In the genomic region with DNA sequence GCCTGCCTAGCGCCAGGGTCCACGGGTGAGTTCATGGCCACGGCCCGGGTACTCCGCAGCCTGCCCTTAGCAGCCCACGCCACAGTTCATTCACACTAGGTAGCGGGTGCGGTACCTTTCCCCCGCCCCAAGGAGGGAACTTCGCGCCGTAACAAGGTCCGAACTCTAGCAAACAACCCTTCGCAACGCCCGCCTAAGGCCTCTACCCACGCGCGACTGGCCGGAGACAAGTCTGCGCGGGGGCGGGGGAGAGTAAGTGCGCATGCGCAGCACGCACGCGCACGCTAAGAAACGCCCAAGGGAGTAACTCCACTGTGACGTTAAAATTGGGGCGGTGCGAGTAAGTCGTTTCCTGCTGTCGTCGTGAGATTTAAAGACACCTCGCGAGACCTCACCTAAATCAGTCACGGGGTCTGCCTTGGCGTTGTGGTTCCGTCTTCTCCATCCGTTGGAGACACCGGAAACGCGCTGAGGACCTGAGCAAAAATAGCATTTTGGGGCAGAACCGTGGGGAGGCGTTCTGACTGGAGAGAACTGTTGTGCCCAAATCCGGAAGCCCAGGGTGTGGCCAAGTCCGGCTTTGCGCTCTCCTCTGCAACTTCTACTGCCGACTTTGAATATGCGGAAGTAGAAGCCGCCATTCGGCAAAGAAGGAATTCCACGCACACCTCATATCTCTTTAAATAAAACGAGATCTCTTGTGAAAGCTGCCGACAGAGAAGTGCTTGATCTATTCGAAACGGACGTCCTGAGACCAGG, we compare ENCODE assay signal across 1 cellular context.
A peak's percentile ranks its signal among the peaks of the same experiment; 100 is the strongest.
TF ChIP-seq lines count a peak whose summit lies in the region.

A gene with protein sequence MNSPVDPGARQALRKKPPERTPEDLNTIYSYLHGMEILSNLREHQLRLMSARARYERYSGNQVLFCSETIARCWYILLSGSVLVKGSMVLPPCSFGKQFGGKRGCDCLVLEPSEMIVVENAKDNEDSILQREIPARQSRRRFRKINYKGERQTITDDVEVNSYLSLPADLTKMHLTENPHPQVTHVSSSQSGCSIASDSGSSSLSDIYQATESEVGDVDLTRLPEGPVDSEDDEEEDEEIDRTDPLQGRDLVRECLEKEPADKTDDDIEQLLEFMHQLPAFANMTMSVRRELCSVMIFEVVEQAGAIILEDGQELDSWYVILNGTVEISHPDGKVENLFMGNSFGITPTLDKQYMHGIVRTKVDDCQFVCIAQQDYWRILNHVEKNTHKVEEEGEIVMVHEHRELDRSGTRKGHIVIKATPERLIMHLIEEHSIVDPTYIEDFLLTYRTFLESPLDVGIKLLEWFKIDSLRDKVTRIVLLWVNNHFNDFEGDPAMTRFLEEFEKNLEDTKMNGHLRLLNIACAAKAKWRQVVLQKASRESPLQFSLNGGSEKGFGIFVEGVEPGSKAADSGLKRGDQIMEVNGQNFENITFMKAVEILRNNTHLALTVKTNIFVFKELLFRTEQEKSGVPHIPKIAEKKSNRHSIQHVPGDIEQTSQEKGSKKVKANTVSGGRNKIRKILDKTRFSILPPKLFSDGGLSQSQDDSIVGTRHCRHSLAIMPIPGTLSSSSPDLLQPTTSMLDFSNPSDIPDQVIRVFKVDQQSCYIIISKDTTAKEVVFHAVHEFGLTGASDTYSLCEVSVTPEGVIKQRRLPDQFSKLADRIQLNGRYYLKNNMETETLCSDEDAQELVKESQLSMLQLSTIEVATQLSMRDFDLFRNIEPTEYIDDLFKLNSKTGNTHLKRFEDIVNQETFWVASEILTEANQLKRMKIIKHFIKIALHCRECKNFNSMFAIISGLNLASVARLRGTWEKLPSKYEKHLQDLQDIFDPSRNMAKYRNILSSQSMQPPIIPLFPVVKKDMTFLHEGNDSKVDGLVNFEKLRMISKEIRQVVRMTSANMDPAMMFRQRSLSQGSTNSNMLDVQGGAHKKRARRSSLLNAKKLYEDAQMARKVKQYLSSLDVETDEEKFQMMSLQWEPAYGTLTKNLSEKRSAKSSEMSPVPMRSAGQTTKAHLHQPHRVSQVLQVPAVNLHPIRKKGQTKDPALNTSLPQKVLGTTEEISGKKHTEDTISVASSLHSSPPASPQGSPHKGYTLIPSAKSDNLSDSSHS (N-terminal part only) (minus strand): TSS at position 234 of the 759 bp plus-strand sequence. CDS start 199 bp downstream, at position 35.

TF ChIP-seq in WTC11, 78 proteins besides CTCF, POLR2A, EP300 and RAD21 (continued from another document):
- peak; percentile 41; the same call in 1 of the 2 replicates for TF ChIP-seq SMAD3 (CRISPR knock-in tag; IDR thresholded peaks at IDR 0.05; ENCODE audit: borderline replicate concordance)
- TF ChIP-seq NFATC4 (CRISPR knock-in tag; IDR thresholded peaks at IDR 0.05): no peak
- TF ChIP-seq, protein P1, sequence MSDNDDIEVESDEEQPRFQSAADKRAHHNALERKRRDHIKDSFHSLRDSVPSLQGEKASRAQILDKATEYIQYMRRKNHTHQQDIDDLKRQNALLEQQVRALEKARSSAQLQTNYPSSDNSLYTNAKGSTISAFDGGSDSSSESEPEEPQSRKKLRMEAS (CRISPR knock-in tag; IDR thresholded peaks at IDR 0.05): peak; percentile 63
- TF ChIP-seq SOX15 (CRISPR knock-in tag; IDR thresholded peaks at IDR 0.05): no peak
- no peak; the same call in 1 of the 2 replicates for TF ChIP-seq CREB1 (CRISPR knock-in tag; IDR thresholded peaks at IDR 0.05)
- TF ChIP-seq ZNF138 (CRISPR knock-in tag; conservative IDR thresholded peaks at IDR 0.05): no peak
- TF ChIP-seq ATF1 (CRISPR knock-in tag; IDR thresholded peaks at IDR 0.05): 0 out of 2 replicates have a peak, but pooled peaks have one; percentile 46
- peak; percentile 68; the same call in 1 of the 2 replicates for TF ChIP-seq ETV6 (CRISPR knock-in tag; IDR thresholded peaks at IDR 0.05)
- no peak for TF ChIP-seq NR3C1 (CRISPR knock-in tag; conservative IDR thresholded peaks at IDR 0.05; ENCODE audit: low read depth)
- TF ChIP-seq, protein P2, sequence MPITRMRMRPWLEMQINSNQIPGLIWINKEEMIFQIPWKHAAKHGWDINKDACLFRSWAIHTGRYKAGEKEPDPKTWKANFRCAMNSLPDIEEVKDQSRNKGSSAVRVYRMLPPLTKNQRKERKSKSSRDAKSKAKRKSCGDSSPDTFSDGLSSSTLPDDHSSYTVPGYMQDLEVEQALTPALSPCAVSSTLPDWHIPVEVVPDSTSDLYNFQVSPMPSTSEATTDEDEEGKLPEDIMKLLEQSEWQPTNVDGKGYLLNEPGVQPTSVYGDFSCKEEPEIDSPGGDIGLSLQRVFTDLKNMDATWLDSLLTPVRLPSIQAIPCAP (CRISPR knock-in tag; IDR thresholded peaks at IDR 0.05): no peak
- TF ChIP-seq, protein P3, sequence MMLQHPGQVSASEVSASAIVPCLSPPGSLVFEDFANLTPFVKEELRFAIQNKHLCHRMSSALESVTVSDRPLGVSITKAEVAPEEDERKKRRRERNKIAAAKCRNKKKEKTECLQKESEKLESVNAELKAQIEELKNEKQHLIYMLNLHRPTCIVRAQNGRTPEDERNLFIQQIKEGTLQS (CRISPR knock-in tag; conservative IDR thresholded peaks at IDR 0.05): no peak
- TF ChIP-seq, protein P4, sequence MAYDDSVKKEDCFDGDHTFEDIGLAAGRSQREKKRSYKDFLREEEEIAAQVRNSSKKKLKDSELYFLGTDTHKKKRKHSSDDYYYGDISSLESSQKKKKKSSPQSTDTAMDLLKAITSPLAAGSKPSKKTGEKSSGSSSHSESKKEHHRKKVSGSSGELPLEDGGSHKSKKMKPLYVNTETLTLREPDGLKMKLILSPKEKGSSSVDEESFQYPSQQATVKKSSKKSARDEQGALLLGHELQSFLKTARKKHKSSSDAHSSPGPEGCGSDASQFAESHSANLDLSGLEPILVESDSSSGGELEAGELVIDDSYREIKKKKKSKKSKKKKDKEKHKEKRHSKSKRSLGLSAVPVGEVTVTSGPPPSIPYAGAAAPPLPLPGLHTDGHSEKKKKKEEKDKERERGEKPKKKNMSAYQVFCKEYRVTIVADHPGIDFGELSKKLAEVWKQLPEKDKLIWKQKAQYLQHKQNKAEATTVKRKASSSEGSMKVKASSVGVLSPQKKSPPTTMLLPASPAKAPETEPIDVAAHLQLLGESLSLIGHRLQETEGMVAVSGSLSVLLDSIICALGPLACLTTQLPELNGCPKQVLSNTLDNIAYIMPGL (CRISPR knock-in tag; IDR thresholded peaks at IDR 0.05): no peak
- no peak for TF ChIP-seq GRHL2 (CRISPR knock-in tag; IDR thresholded peaks at IDR 0.05; ENCODE audit: insufficient replicate concordance, severe bottlenecking)
- TF ChIP-seq FOXP1 (CRISPR knock-in tag; IDR thresholded peaks at IDR 0.05; ENCODE audit: borderline replicate concordance): 0 out of 2 replicates have a peak, but pooled peaks have one; percentile 33
- TF ChIP-seq, protein P5, sequence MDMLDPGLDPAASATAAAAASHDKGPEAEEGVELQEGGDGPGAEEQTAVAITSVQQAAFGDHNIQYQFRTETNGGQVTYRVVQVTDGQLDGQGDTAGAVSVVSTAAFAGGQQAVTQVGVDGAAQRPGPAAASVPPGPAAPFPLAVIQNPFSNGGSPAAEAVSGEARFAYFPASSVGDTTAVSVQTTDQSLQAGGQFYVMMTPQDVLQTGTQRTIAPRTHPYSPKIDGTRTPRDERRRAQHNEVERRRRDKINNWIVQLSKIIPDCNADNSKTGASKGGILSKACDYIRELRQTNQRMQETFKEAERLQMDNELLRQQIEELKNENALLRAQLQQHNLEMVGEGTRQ (CRISPR knock-in tag; IDR thresholded peaks at IDR 0.05): peak; percentile 89
- TF ChIP-seq, protein P6, sequence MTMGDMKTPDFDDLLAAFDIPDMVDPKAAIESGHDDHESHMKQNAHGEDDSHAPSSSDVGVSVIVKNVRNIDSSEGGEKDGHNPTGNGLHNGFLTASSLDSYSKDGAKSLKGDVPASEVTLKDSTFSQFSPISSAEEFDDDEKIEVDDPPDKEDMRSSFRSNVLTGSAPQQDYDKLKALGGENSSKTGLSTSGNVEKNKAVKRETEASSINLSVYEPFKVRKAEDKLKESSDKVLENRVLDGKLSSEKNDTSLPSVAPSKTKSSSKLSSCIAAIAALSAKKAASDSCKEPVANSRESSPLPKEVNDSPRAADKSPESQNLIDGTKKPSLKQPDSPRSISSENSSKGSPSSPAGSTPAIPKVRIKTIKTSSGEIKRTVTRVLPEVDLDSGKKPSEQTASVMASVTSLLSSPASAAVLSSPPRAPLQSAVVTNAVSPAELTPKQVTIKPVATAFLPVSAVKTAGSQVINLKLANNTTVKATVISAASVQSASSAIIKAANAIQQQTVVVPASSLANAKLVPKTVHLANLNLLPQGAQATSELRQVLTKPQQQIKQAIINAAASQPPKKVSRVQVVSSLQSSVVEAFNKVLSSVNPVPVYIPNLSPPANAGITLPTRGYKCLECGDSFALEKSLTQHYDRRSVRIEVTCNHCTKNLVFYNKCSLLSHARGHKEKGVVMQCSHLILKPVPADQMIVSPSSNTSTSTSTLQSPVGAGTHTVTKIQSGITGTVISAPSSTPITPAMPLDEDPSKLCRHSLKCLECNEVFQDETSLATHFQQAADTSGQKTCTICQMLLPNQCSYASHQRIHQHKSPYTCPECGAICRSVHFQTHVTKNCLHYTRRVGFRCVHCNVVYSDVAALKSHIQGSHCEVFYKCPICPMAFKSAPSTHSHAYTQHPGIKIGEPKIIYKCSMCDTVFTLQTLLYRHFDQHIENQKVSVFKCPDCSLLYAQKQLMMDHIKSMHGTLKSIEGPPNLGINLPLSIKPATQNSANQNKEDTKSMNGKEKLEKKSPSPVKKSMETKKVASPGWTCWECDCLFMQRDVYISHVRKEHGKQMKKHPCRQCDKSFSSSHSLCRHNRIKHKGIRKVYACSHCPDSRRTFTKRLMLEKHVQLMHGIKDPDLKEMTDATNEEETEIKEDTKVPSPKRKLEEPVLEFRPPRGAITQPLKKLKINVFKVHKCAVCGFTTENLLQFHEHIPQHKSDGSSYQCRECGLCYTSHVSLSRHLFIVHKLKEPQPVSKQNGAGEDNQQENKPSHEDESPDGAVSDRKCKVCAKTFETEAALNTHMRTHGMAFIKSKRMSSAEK (CRISPR knock-in tag; IDR thresholded peaks at IDR 0.05; ENCODE audit: borderline replicate concordance): 0 out of 2 replicates have a peak, but pooled peaks have one; percentile 18
- 0 out of 2 replicates have a peak, but pooled peaks have one; percentile 3 for TF ChIP-seq GABPB1 (CRISPR knock-in tag; IDR thresholded peaks at IDR 0.05)
- no peak for TF ChIP-seq ZNF671 (CRISPR knock-in tag; IDR thresholded peaks at IDR 0.05)
- TF ChIP-seq, protein P7, sequence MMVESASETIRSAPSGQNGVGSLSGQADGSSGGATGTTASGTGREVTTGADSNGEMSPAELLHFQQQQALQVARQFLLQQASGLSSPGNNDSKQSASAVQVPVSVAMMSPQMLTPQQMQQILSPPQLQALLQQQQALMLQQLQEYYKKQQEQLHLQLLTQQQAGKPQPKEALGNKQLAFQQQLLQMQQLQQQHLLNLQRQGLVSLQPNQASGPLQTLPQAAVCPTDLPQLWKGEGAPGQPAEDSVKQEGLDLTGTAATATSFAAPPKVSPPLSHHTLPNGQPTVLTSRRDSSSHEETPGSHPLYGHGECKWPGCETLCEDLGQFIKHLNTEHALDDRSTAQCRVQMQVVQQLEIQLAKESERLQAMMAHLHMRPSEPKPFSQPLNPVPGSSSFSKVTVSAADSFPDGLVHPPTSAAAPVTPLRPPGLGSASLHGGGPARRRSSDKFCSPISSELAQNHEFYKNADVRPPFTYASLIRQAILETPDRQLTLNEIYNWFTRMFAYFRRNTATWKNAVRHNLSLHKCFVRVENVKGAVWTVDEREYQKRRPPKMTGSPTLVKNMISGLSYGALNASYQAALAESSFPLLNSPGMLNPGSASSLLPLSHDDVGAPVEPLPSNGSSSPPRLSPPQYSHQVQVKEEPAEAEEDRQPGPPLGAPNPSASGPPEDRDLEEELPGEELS (CRISPR knock-in tag; IDR thresholded peaks at IDR 0.05): 0 out of 2 replicates have a peak, but pooled peaks have one; percentile 47
- TF ChIP-seq SMAD4 (CRISPR knock-in tag; IDR thresholded peaks at IDR 0.05): no peak
